8 cellular contexts compared by ENCODE assay signal in genomic region chr10:90751107-90751997, GRCh38.
A peak's percentile ranks its signal among the peaks of the same experiment; 100 is the strongest.
DNase-seq lines count a peak whose midpoint lies in the region; ATAC-seq and TF ChIP-seq lines count a peak whose summit lies in the region.

No MANE protein-coding gene starts in this region.

- no peak for TF ChIP-seq CTCF in coronary artery (IDR thresholded peaks at IDR 0.05)

- H3K27me3 ChIP-seq in NT2/D1 (ENCODE audit: insufficient read depth, insufficient read length), result no peaks in the 10 kb centered on the region

- H3K36me3 ChIP-seq in NT2/D1 (ENCODE audit: insufficient read depth, insufficient read length, low read length), result no peaks in the 10 kb centered on the region

- H3K27ac ChIP-seq in coronary artery, result no peak overlapping the region

- peak; percentile 83 for ATAC-seq in HG02678 (IDR thresholded peaks at IDR 0.05; ENCODE audit: unreplicated experiment)
- ATAC-seq in activated naive CD4-positive, alpha-beta T cell treated with anti-CD3 and anti-CD28 coated beads, Interleukin-2, amount 50 U/mL, for 72 hours, result peak; percentile 60 to 78

- H3K4me3 ChIP-seq in NT2/D1 (ENCODE audit: insufficient read length, low read depth) (no peak overlapping the region), coronary artery (no peak overlapping the region)

- H3K36me3 Mint-ChIP-seq in activated naive CD4-positive, alpha-beta T cell treated with anti-CD3 and anti-CD28 coated beads, Interleukin-2, amount 50 U/mL, for 72 hours, result no peaks in the 10 kb centered on the region

- no peaks in the 10 kb centered on the region for H3K4me1 ChIP-seq in NT2/D1 (ENCODE audit: insufficient read depth, insufficient read length)

- no peak overlapping the region for H3K9ac ChIP-seq in NT2/D1 (ENCODE audit: insufficient read length, low read depth)

- no peak overlapping the region for H3K27ac Mint-ChIP-seq in activated naive CD4-positive, alpha-beta T cell treated with anti-CD3 and anti-CD28 coated beads, Interleukin-2, amount 50 U/mL, for 72 hours

- H3K9me3 Mint-ChIP-seq in activated naive CD4-positive, alpha-beta T cell treated with anti-CD3 and anti-CD28 coated beads, Interleukin-2, amount 50 U/mL, for 72 hours, result no peaks in the 10 kb centered on the region

- DNase-seq in activated CD8-positive, alpha-beta memory T cell treated with anti-CD3 and anti-CD28 coated beads for 24 hours, result peak; percentile 69
- DNase-seq in activated CD8-positive, alpha-beta memory T cell treated with anti-CD3 and anti-CD28 coated beads, Interleukin-2, amount 50 U/mL, for 48 hours, result no peak
- DNase-seq in NT2/D1 (ENCODE audit: low read depth, low spot score) (peak; percentile 28), iPS DF 4.7 (ENCODE audit: extremely low read depth, low spot score) (peak; percentile 60), coronary artery (ENCODE audit: low spot score) (no peak)
- peak in 1 of 2 donors; percentile 39 for DNase-seq in activated naive CD4-positive, alpha-beta T cell treated with anti-CD3 and anti-CD28 coated beads, Interleukin-2, amount 50 U/mL, for 72 hours (ENCODE audit: low spot score in 2 of 2)
- DNase-seq in stimulated activated CD4-positive, alpha-beta T cell treated with anti-CD3 and anti-CD28 coated beads, Interleukin-1b, Interleukin-23, amount 100 ng/mL, for 1 hour (ENCODE audit: low read depth in 2 of 2), result peak; percentile 5 to 21

- H3K9me3 ChIP-seq in NT2/D1 (ENCODE audit: insufficient read depth, low read length), result no peaks in the 10 kb centered on the region

Comparison
In these comparisons a context has a peak if more than half of its experiments do, and no peak if none do; other contexts are left out.
1. DNase-seq: peak in activated CD8-positive, alpha-beta memory T cell treated with anti-CD3 and anti-CD28 coated beads for 24 hours (single experiment), NT2/D1 (single experiment), iPS DF 4.7 (single experiment) and stimulated activated CD4-positive, alpha-beta T cell treated with anti-CD3 and anti-CD28 coated beads, Interleukin-1b, Interleukin-23, amount 100 ng/mL, for 1 hour (2 of 2); none in activated CD8-positive, alpha-beta memory T cell treated with anti-CD3 and anti-CD28 coated beads, Interleukin-2, amount 50 U/mL, for 48 hours (single experiment) and coronary artery (single experiment).